In genomic region chr3:194194051-194194756, GRCh38 we compare ENCODE assay signal across 2 cellular contexts.
TF ChIP-seq lines count a peak whose summit lies in the region.

No MANE protein-coding gene starts in this region.

TF ChIP-seq in K562, 482 proteins besides CTCF, POLR2A, EP300 and RAD21 (continues in another document):
- no peak for TF ChIP-seq BRF1 (IDR thresholded peaks at IDR 0.05; ENCODE audit: borderline replicate concordance, extremely low read depth, insufficient read length)
- no peak for TF ChIP-seq ZKSCAN1 (IDR thresholded peaks at IDR 0.05; ENCODE audit: low read depth, low read length)
- no peak for TF ChIP-seq PYGO2 (tag; IDR thresholded peaks at IDR 0.05)
- TF ChIP-seq ZNF583 (CRISPR knock-in tag; IDR thresholded peaks at IDR 0.05), result 0 out of 2 replicates have a peak, but pooled peaks have one; percentile 23
- TF ChIP-seq ZBTB1 (CRISPR knock-in tag; IDR thresholded peaks at IDR 0.05; ENCODE audit: borderline replicate concordance, low read depth), result no peak
- TF ChIP-seq PHB2 (IDR thresholded peaks at IDR 0.05; ENCODE audit: low read depth), result no peak
- peak; percentile 97 for TF ChIP-seq SPI1 (IDR thresholded peaks at IDR 0.05; ENCODE audit: borderline replicate concordance, low read depth, low read length)
- TF ChIP-seq, protein P1, sequence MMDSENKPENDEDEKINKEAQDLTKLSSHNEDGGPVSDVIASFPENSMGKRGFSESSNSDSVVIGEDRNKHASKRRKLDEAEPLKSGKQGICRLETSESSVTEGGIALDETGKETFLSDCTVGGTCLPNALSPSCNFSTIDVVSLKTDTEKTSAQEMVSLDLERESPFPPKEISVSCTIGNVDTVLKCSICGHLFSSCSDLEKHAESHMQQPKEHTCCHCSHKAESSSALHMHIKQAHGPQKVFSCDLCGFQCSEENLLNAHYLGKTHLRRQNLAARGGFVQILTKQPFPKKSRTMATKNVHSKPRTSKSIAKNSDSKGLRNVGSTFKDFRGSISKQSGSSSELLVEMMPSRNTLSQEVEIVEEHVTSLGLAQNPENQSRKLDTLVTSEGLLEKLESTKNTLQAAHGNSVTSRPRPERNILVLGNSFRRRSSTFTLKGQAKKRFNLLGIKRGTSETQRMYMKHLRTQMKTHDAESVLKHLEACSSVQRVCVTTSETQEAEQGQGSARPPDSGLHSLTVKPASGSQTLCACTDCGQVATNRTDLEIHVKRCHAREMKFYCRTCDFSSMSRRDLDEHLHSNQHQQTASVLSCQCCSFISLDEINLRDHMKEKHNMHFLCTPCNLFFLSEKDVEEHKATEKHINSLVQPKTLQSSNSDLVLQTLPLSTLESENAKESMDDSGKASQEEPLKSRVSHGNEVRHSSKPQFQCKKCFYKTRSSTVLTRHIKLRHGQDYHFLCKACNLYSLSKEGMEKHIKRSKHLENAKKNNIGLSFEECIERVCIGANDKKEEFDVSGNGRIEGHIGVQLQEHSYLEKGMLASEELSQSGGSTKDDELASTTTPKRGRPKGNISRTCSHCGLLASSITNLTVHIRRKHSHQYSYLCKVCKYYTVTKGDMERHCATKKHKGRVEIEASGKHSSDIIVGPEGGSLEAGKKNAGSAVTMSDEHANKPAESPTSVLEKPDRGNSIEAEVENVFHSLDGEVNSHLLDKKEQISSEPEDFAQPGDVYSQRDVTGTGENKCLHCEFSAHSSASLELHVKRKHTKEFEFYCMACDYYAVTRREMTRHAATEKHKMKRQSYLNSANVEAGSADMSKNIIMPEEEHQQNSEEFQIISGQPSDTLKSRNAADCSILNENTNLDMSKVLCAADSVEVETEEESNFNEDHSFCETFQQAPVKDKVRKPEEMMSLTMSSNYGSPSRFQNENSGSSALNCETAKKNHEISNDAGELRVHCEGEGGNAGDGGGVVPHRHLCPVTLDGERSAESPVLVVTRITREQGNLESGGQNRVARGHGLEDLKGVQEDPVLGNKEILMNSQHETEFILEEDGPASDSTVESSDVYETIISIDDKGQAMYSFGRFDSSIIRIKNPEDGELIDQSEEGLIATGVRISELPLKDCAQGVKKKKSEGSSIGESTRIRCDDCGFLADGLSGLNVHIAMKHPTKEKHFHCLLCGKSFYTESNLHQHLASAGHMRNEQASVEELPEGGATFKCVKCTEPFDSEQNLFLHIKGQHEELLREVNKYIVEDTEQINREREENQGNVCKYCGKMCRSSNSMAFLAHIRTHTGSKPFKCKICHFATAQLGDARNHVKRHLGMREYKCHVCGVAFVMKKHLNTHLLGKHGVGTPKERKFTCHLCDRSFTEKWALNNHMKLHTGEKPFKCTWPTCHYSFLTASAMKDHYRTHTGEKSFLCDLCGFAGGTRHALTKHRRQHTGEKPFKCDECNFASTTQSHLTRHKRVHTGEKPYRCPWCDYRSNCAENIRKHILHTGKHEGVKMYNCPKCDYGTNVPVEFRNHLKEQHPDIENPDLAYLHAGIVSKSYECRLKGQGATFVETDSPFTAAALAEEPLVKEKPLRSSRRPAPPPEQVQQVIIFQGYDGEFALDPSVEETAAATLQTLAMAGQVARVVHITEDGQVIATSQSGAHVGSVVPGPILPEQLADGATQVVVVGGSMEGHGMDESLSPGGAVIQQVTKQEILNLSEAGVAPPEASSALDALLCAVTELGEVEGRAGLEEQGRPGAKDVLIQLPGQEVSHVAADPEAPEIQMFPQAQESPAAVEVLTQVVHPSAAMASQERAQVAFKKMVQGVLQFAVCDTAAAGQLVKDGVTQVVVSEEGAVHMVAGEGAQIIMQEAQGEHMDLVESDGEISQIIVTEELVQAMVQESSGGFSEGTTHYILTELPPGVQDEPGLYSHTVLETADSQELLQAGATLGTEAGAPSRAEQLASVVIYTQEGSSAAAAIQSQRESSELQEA (IDR thresholded peaks at IDR 0.05; ENCODE audit: low read depth), result no peak
- TF ChIP-seq PREB (CRISPR knock-in tag; IDR thresholded peaks at IDR 0.05), result no peak

TF ChIP-seq in HepG2, 621 proteins besides CTCF, POLR2A, EP300 and RAD21:
- TF ChIP-seq CEBPZ (IDR thresholded peaks at IDR 0.05; ENCODE audit: low read length), result no peak
- TF ChIP-seq, protein P2, sequence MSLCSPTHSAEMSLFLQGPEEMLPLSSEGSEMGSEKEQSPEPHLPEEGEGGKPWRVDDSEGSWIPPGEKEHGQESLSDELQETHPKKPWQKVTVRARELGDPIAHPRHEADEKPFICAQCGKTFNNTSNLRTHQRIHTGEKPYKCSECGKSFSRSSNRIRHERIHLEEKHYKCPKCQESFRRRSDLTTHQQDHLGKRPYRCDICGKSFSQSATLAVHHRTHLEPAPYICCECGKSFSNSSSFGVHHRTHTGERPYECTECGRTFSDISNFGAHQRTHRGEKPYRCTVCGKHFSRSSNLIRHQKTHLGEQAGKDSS (CRISPR knock-in tag; IDR thresholded peaks at IDR 0.05; ENCODE audit: borderline replicate concordance, low read depth), result no peak
- TF ChIP-seq, protein P3, sequence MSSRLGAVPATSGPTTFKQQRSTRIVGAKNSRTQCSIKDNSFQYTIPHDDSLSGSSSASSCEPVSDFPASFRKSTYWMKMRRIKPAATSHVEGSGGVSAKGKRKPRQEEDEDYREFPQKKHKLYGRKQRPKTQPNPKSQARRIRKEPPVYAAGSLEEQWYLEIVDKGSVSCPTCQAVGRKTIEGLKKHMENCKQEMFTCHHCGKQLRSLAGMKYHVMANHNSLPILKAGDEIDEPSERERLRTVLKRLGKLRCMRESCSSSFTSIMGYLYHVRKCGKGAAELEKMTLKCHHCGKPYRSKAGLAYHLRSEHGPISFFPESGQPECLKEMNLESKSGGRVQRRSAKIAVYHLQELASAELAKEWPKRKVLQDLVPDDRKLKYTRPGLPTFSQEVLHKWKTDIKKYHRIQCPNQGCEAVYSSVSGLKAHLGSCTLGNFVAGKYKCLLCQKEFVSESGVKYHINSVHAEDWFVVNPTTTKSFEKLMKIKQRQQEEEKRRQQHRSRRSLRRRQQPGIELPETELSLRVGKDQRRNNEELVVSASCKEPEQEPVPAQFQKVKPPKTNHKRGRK (CRISPR knock-in tag; IDR thresholded peaks at IDR 0.05), result no peak
- TF ChIP-seq KDM1A (CRISPR knock-in tag; IDR thresholded peaks at IDR 0.05), result no peak
- no peak for TF ChIP-seq ZNF383 (CRISPR knock-in tag; IDR thresholded peaks at IDR 0.05; ENCODE audit: borderline replicate concordance)
- TF ChIP-seq NFYB (CRISPR knock-in tag; IDR thresholded peaks at IDR 0.05), result no peak
